In the genomic region with DNA sequence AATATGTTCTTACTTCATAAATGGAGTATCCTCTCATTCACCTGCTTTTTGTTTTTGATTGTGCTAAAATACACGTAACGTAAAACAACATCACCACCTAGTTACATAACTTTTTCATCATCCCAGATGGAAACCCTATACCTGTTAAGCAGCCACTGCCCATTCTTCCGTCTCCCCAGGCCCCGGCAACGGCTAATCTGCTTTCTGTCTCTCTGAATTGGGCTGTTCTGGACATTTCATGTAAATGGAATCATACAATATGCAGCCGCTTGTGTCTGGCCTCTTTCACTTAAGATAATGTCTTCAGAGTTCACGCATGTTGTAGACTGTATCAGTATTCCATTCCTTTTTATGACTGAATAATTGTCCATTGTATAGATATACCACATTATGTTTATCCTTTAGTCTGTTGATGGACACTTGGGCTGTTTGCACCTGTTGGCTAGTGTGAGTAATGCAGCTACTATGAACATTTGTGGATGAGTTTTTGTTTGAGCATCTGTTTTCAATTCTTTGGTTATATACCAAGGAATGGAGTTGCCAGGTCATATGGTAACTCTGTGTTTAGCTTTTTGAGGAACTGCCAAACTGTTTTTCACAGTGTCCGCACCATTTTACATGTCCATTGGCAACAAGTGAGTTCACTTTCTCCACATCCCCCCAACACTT, we compare ENCODE assay signal across 8 cellular contexts. TPM values are rescaled to one million over a fixed set of nuclear protein-coding genes. Genes with fewer than 3 reads are reported as not detected.
DNase-seq lines count a peak whose midpoint lies in the region; ATAC-seq and TF ChIP-seq lines count a peak whose summit lies in the region.

No MANE protein-coding gene starts in this region.

- peaks cover 15% of the 10 kb centered on the region for H4K20me1 ChIP-seq in MM.1S (ENCODE audit: insufficient read depth, low read length)

- H3K4me1 ChIP-seq in MM.1S (ENCODE audit: low read length) = peaks cover 22% of the 10 kb centered on the region
- peaks cover 17% of the 10 kb centered on the region for H3K4me1 ChIP-seq in mucosa of descending colon (ENCODE audit: low read depth)

- H3K4me2 ChIP-seq in MM.1S (ENCODE audit: low read depth, low read length) = peak overlapping the region; percentile 83

- H3K27ac ChIP-seq in MM.1S (ENCODE audit: low read length) = no peak overlapping the region

- peaks cover 0 to 5% (median 3%) of the 10 kb centered on the region in 5 experiments for H3K9me3 Mint-ChIP-seq in brain

- peaks cover 71% of the 10 kb centered on the region for H3K4me1 Mint-ChIP-seq in brain

- H3K9me2 ChIP-seq in MM.1S (replicated peaks; ENCODE audit: insufficient read depth, low read length) = no peaks in the 10 kb centered on the region

- peak; percentile 75 for DNase-seq in NCI-H2107 treated with DMSO at 0.1 percent for 48 hours (lab: John Stamatoyannopoulos, UW; ENCODE audit: unreplicated experiment)
- no peak for DNase-seq in NCI-H2107 (lab: John Stamatoyannopoulos, UW)
- peak; percentile 49 for DNase-seq in MM.1S
- peak in 2 of 3 donors; percentile 11 to 17 for DNase-seq in mucosa of descending colon
- no peak for DNase-seq in GM19240 (ENCODE audit: insufficient read length, low spot score)
- DNase-seq in activated CD8-positive, alpha-beta memory T cell treated with anti-CD3 and anti-CD28 coated beads, Interleukin-2, amount 50 U/mL, for 4 hours = no peak

- no peaks in the 10 kb centered on the region for H3K27me3 ChIP-seq in MM.1S (replicated peaks; ENCODE audit: insufficient read depth, low read length)

- no peak for ATAC-seq in mucosa of descending colon
- ATAC-seq in HG03175 (IDR thresholded peaks at IDR 0.05; ENCODE audit: unreplicated experiment) = no peak

- peaks cover 16% of the 10 kb centered on the region; the same call in 1 of the 2 replicates for H3F3A ChIP-seq in MM.1S (ENCODE audit: insufficient read depth, low read length)

- H3K36me3 Mint-ChIP-seq in brain = peaks cover 54% of the 10 kb centered on the region

- intact Hi-C loops in mucosa of descending colon (cut with DNase I, micrococcal nuclease) = no loop called here

- H3K36me3 ChIP-seq in MM.1S (replicated peaks; ENCODE audit: insufficient read depth, low read length) (peaks cover 2% of the 10 kb centered on the region), mucosa of descending colon (ENCODE audit: low read depth) (no peaks in the 10 kb centered on the region)

- H3K27ac Mint-ChIP-seq in brain = peak overlapping the region; percentile 89 to 98 (median 91)

- peaks cover 64% of the 10 kb centered on the region for H3K79me2 ChIP-seq in MM.1S (ENCODE audit: low read length)

- H2AFZ ChIP-seq in MM.1S (ENCODE audit: low read length) = no peak overlapping the region

- TF ChIP-seq CTCF in MM.1S (IDR thresholded peaks at IDR 0.05; ENCODE audit: low read length) = peak; percentile 50
- peak in 1 of 2 experiments; percentile 36 for TF ChIP-seq CTCF in brain (conservative IDR thresholded peaks at IDR 0.05)
- no peak for TF ChIP-seq CTCF in mucosa of descending colon (IDR thresholded peaks at IDR 0.05)

- no peaks in the 10 kb centered on the region for H3K9me3 ChIP-seq in MM.1S (replicated peaks; ENCODE audit: insufficient read depth, low read length)
- H3K9me3 ChIP-seq in mucosa of descending colon = no peaks in the 10 kb centered on the region

- H3K4me3 ChIP-seq in MM.1S (ENCODE audit: low read length) (peak overlapping the region; percentile 90), mucosa of descending colon (no peak overlapping the region)

- peak overlapping the region; percentile 93 to 98 (median 94) for H3K4me3 Mint-ChIP-seq in brain

- peaks cover 6% of the 10 kb centered on the region for H3K27me3 Mint-ChIP-seq in brain

- H3K9ac ChIP-seq in MM.1S (ENCODE audit: low read length) = peak overlapping the region; percentile 83; the same call in 1 of the 2 replicates

RNA-seq across cellular contexts. Expression of a gene that starts 14.1 kb away (rescaled TPM):
- polyA plus RNA-seq in brain (ENCODE audit: insufficient read depth, low read depth, low replicate concordance) = 128 TPM
- 100 to 1,000 TPM; 151 to 179 (median 164) TPM for total RNA-seq in mucosa of descending colon

RNA-seq across cellular contexts. Expression of a gene that starts 58.2 kb away (rescaled TPM):
- 37.7 TPM for polyA plus RNA-seq in brain (ENCODE audit: insufficient read depth, low read depth, low replicate concordance)
- total RNA-seq in mucosa of descending colon = 10 to 100 TPM; 36.9 to 48.8 (median 48.2) TPM

Comparison
In these comparisons a context has a peak if more than half of its experiments do, and no peak if none do; other contexts are left out.
1. DNase-seq: peak in NCI-H2107 treated with DMSO at 0.1 percent for 48 hours (single experiment), MM.1S (single experiment) and mucosa of descending colon (2 of 3); none in NCI-H2107 (single experiment), GM19240 (single experiment) and activated CD8-positive, alpha-beta memory T cell treated with anti-CD3 and anti-CD28 coated beads, Interleukin-2, amount 50 U/mL, for 4 hours (single experiment).